ENCODE assay signal across 25 cellular contexts in the genomic region with DNA sequence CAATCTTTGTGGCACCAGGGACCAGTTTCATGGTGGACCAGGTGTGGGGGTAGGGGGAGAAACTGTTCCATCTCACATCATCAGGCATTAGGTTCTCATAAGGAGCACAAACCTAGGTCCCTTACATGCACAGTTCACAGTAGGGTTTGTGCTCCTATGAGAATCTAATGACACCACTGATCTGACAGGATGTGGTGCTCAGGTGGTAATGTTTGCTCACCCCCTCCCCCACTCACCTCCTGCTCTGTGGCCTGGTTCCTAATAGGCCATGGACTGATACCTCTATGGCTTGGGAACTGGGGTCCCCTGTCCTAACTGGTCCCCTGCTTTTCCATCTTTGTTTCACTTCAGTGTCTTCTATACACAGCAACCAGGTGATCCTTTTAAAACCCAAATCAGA.
DNase-seq lines count a peak whose midpoint lies in the region; ATAC-seq and TF ChIP-seq lines count a peak whose summit lies in the region.
"Had no signal": no experiment of that assay in that cellular context is flagged by ENCODE, and none has a peak within 500 bp of the region (broad histone marks: within the 10 kb centered on the region; RNA-seq: fewer than 3 reads in every experiment).

No MANE protein-coding gene starts in this region.

- intact Hi-C loops in CD8-positive, alpha-beta T cell (cut with DNase I, micrococcal nuclease), result no loop called here
- intact Hi-C loops in activated CD8-positive, alpha-beta T cell treated with anti-CD3 and anti-CD28 coated beads for 36 hours (cut with micrococcal nuclease), result no loop called here

- H3K27me3 Mint-ChIP-seq in activated T-cell treated with anti-CD3 and anti-CD28 coated beads, Interleukin-2, amount 50 U/mL, for 24 hours, result no peaks in the 10 kb centered on the region
- H3K27me3 Mint-ChIP-seq in activated T-cell treated with anti-CD3 and anti-CD28 coated beads, Interleukin-2, amount 50 U/mL, for 4 hours (ENCODE audit: low read depth), result peaks cover 2% of the 10 kb centered on the region
- H3K27me3 Mint-ChIP-seq in CD8-positive, alpha-beta T cell (ENCODE audit: low read depth), result no peaks in the 10 kb centered on the region
- H3K27me3 Mint-ChIP-seq in activated CD8-positive, alpha-beta T cell treated with anti-CD3 and anti-CD28 coated beads for 36 hours, result no peaks in the 10 kb centered on the region
- peaks cover 26% of the 10 kb centered on the region for H3K27me3 Mint-ChIP-seq in type B pancreatic cell

- H3K4me3 Mint-ChIP-seq in activated T-cell treated with anti-CD3 and anti-CD28 coated beads, Interleukin-2, amount 50 U/mL, for 24 hours, result no peak overlapping the region
- H3K4me3 Mint-ChIP-seq in activated T-cell treated with anti-CD3 and anti-CD28 coated beads, Interleukin-2, amount 50 U/mL, for 4 hours, result no peak overlapping the region
- no peak overlapping the region for H3K4me3 Mint-ChIP-seq in CD8-positive, alpha-beta T cell
- H3K4me3 Mint-ChIP-seq in activated CD8-positive, alpha-beta T cell treated with anti-CD3 and anti-CD28 coated beads for 36 hours, result no peak overlapping the region
- H3K4me3 Mint-ChIP-seq in type B pancreatic cell, result no peak overlapping the region
- H3K4me3 Mint-ChIP-seq: GM23338 had no signal

- ATAC-seq in activated T-cell treated with anti-CD3 and anti-CD28 coated beads, Interleukin-2, amount 50 U/mL, for 4 hours, result no peak
- ATAC-seq in CD8-positive, alpha-beta T cell, result no peak
- peak; percentile 71 for ATAC-seq in activated CD8-positive, alpha-beta T cell treated with anti-CD3 and anti-CD28 coated beads for 36 hours
- peak; percentile 17 for ATAC-seq in stimulated activated naive CD8-positive, alpha-beta T cell treated with anti-CD3 and anti-CD28 coated beads, Interleukin-15, Interleukin-2, amounts not matched to agents 100 U/mL and 50 U/mL, for 24 hours
- ATAC-seq: GM12878, GM23338 had no signal

- peaks cover 21% of the 10 kb centered on the region for H3K4me1 Mint-ChIP-seq in activated T-cell treated with anti-CD3 and anti-CD28 coated beads, Interleukin-2, amount 50 U/mL, for 24 hours (ENCODE audit: low read depth)
- peaks cover 3% of the 10 kb centered on the region for H3K4me1 Mint-ChIP-seq in activated T-cell treated with anti-CD3 and anti-CD28 coated beads, Interleukin-2, amount 50 U/mL, for 4 hours (ENCODE audit: low read depth)
- peaks cover 24% of the 10 kb centered on the region for H3K4me1 Mint-ChIP-seq in CD8-positive, alpha-beta T cell (ENCODE audit: low read depth)
- H3K4me1 Mint-ChIP-seq in activated CD8-positive, alpha-beta T cell treated with anti-CD3 and anti-CD28 coated beads for 36 hours (ENCODE audit: low read depth), result peaks cover 35% of the 10 kb centered on the region
- H3K4me1 Mint-ChIP-seq in type B pancreatic cell (ENCODE audit: unreplicated experiment), result peaks cover 46% of the 10 kb centered on the region
- H3K4me1 Mint-ChIP-seq: GM23338 had no signal

- CTCF ChIA-PET in CD8-positive, alpha-beta T cell (lab: Charles Lee), result interaction anchor here (1.2 kb wide), 1 partner anchor 21 kb away, joined by 4 read pairs; no protein-coding TSS in a partner anchor
- CTCF ChIA-PET in activated CD8-positive, alpha-beta T cell treated with anti-CD3 and anti-CD28 coated beads for 36 hours (lab: Charles Lee), result interaction anchor here (1.1 kb wide), 1 partner anchor 22 kb away, joined by 3 read pairs; no protein-coding TSS in a partner anchor

- DNase-seq in activated T-cell treated with anti-CD3 and anti-CD28 coated beads, Interleukin-2, amount 50 U/mL, for 24 hours, result no peak
- DNase-seq in activated T-cell treated with anti-CD3 and anti-CD28 coated beads, Interleukin-2, amount 50 U/mL, for 4 hours, result no peak
- no peak for DNase-seq in CD8-positive, alpha-beta T cell
- peak; percentile 54 for DNase-seq in activated CD8-positive, alpha-beta T cell treated with anti-CD3 and anti-CD28 coated beads for 36 hours
- no peak for DNase-seq in stimulated activated naive CD8-positive, alpha-beta T cell treated with anti-CD3 and anti-CD28 coated beads, Interleukin-15, Interleukin-2, amounts not matched to agents 100 U/mL and 50 U/mL, for 24 hours
- DNase-seq in type B pancreatic cell (ENCODE audit: extremely low spot score, unreplicated experiment) (no peak), ACHN (no peak), globus pallidus (ENCODE audit: low spot score) (no peak)
- DNase-seq: COR-L47; DND-41; KG1; NCI-H1105; NCI-H146; NCI-H2029; NCI-H2227 treated with DMSO at 0.1 percent for 48 hours; NCI-H510A treated with DMSO at 0.1 percent for 48 hours; NCI-H774; NK-92 treated with Interleukin-12 subunit alpha and Interleukin-12 subunit beta, amount 100 ng/mL, for 24 hours; SHP77 treated with DMSO at 0.1 percent for 48 hours had no signal

- POLR2A ChIA-PET in CD8-positive, alpha-beta T cell (lab: Charles Lee), result no interaction called here
- POLR2A ChIA-PET in activated CD8-positive, alpha-beta T cell treated with anti-CD3 and anti-CD28 coated beads for 36 hours (lab: Charles Lee), result no interaction called here

- H3K4me3 ChIP-seq in CD8-positive, alpha-beta T cell (ENCODE audit: low read depth, low read length), result no peak overlapping the region
- H3K4me3 ChIP-seq: GM12878, GM23338, HAP-1, SK-N-MC had no signal

- no peak overlapping the region for H3K27ac ChIP-seq in CD8-positive, alpha-beta T cell (ENCODE audit: low read depth, low read length)
- H3K27ac ChIP-seq: C4-2B, RWPE1, SK-N-MC had no signal

- in situ Hi-C loops in ACHN (cut with HindIII; ENCODE audit: low pct_ligation_motif_present, low pct_unique_long_range_greater_than_20kb, low sequenced_read_pairs), result no loop called here

- peak overlapping the region; percentile 28 for H3K27ac Mint-ChIP-seq in activated T-cell treated with anti-CD3 and anti-CD28 coated beads, Interleukin-2, amount 50 U/mL, for 24 hours
- peak overlapping the region; percentile 37 for H3K27ac Mint-ChIP-seq in CD8-positive, alpha-beta T cell
- peak overlapping the region; percentile 57 for H3K27ac Mint-ChIP-seq in activated CD8-positive, alpha-beta T cell treated with anti-CD3 and anti-CD28 coated beads for 36 hours
- no peak overlapping the region for H3K27ac Mint-ChIP-seq in type B pancreatic cell
- H3K27ac Mint-ChIP-seq: GM23338 had no signal

- no peaks in the 10 kb centered on the region for H3K36me3 ChIP-seq in CD8-positive, alpha-beta T cell (ENCODE audit: insufficient read depth, low read length)
- H3K36me3 ChIP-seq: HAP-1 had no signal

- H3K9me3 Mint-ChIP-seq in activated T-cell treated with anti-CD3 and anti-CD28 coated beads, Interleukin-2, amount 50 U/mL, for 24 hours, result no peaks in the 10 kb centered on the region
- no peaks in the 10 kb centered on the region for H3K9me3 Mint-ChIP-seq in activated T-cell treated with anti-CD3 and anti-CD28 coated beads, Interleukin-2, amount 50 U/mL, for 4 hours
- H3K9me3 Mint-ChIP-seq in CD8-positive, alpha-beta T cell, result no peaks in the 10 kb centered on the region
- no peaks in the 10 kb centered on the region for H3K9me3 Mint-ChIP-seq in activated CD8-positive, alpha-beta T cell treated with anti-CD3 and anti-CD28 coated beads for 36 hours
- H3K9me3 Mint-ChIP-seq in type B pancreatic cell, result peaks cover 5% of the 10 kb centered on the region
- H3K9me3 Mint-ChIP-seq: GM23338 had no signal

- no peak for TF ChIP-seq CTCF in CD8-positive, alpha-beta T cell (IDR thresholded peaks at IDR 0.05)
- no peak for TF ChIP-seq CTCF in activated CD8-positive, alpha-beta T cell treated with anti-CD3 and anti-CD28 coated beads for 36 hours (IDR thresholded peaks at IDR 0.05)
- TF ChIP-seq CTCF in type B pancreatic cell (conservative IDR thresholded peaks at IDR 0.05), result no peak

- peaks cover 9% of the 10 kb centered on the region for H3K4me1 ChIP-seq in CD8-positive, alpha-beta T cell (ENCODE audit: insufficient read depth, low read length)
- H3K4me1 ChIP-seq: HAP-1 had no signal

- no peaks in the 10 kb centered on the region for H3K27me3 ChIP-seq in CD8-positive, alpha-beta T cell (ENCODE audit: insufficient read depth, low read length)

- H3K36me3 Mint-ChIP-seq in activated T-cell treated with anti-CD3 and anti-CD28 coated beads, Interleukin-2, amount 50 U/mL, for 24 hours (ENCODE audit: low read depth), result no peaks in the 10 kb centered on the region
- no peaks in the 10 kb centered on the region for H3K36me3 Mint-ChIP-seq in activated T-cell treated with anti-CD3 and anti-CD28 coated beads, Interleukin-2, amount 50 U/mL, for 4 hours (ENCODE audit: insufficient read depth)
- H3K36me3 Mint-ChIP-seq in CD8-positive, alpha-beta T cell, result no peaks in the 10 kb centered on the region
- H3K36me3 Mint-ChIP-seq in activated CD8-positive, alpha-beta T cell treated with anti-CD3 and anti-CD28 coated beads for 36 hours (ENCODE audit: low read depth), result peaks cover 19% of the 10 kb centered on the region
- peaks cover 5% of the 10 kb centered on the region for H3K36me3 Mint-ChIP-seq in type B pancreatic cell

- H3K9me3 ChIP-seq in CD8-positive, alpha-beta T cell (ENCODE audit: low read length), result no peaks in the 10 kb centered on the region
- H3K9me3 ChIP-seq: HAP-1 had no signal

Comparison
In these comparisons a context has a peak if more than half of its experiments do, and no peak if none do; other contexts are left out.
1. ATAC-seq: peak in activated CD8-positive, alpha-beta T cell treated with anti-CD3 and anti-CD28 coated beads for 36 hours (single experiment) and stimulated activated naive CD8-positive, alpha-beta T cell treated with anti-CD3 and anti-CD28 coated beads, Interleukin-15, Interleukin-2, amounts not matched to agents 100 U/mL and 50 U/mL, for 24 hours (single experiment); none in activated T-cell treated with anti-CD3 and anti-CD28 coated beads, Interleukin-2, amount 50 U/mL, for 4 hours (0 of 2) and CD8-positive, alpha-beta T cell (single experiment).